1 cellular context compared by ENCODE assay signal in genomic region chr18:58637197-58637596, GRCh38.
TF ChIP-seq lines count a peak whose summit lies in the region.

No MANE protein-coding gene starts in this region.

TF ChIP-seq in A549, 52 proteins besides CTCF, POLR2A, EP300 and RAD21 (continued from another document):
- TF ChIP-seq CHD4 (IDR thresholded peaks at IDR 0.05; ENCODE audit: borderline replicate concordance) = no peak
- TF ChIP-seq CBX2 (IDR thresholded peaks at IDR 0.05; ENCODE audit: borderline replicate concordance, low read depth) = no peak
